In genomic region chr15:72156928-72157327, GRCh38 we compare ENCODE assay signal across 19 cellular contexts. TPM values are rescaled to one million over a fixed set of nuclear protein-coding genes. Genes with fewer than 3 reads are reported as not detected.
"Had no signal": no experiment of that assay in that cellular context is flagged by ENCODE, and none has a peak within 500 bp of the region (broad histone marks: within the 10 kb centered on the region; RNA-seq: fewer than 3 reads in every experiment).

No MANE protein-coding gene starts in this region.

- H3K4me3 ChIP-seq: hepatocyte, prostate gland, right atrium auricular region, suprapubic skin had no signal

- H3K36me3 ChIP-seq: prostate gland, right atrium auricular region, suprapubic skin had no signal

- DNase-seq: activated CD4-positive, alpha-beta memory T cell treated with anti-CD3 and anti-CD28 coated beads, Interleukin-2, amount 10 ng/mL, durations not matched to agents 7 days and 5 days; activated CD4-positive, alpha-beta T cell treated with anti-CD3 and anti-CD28 coated beads for 4 hours; activated CD8-positive, alpha-beta memory T cell treated with anti-CD3 and anti-CD28 coated beads, Interleukin-2, amount 10 ng/mL, durations not matched to agents 7 days and 5 days; activated naive CD4-positive, alpha-beta T cell treated with anti-CD3 and anti-CD28 coated beads for 36 hours; anterior cingulate cortex; caudate nucleus; dorsolateral prefrontal cortex; foreskin keratinocyte; mesendoderm; stimulated activated CD4-positive, alpha-beta T cell treated with anti-CD3 and anti-CD28 coated beads, Interleukin-15, amount 100 ng/mL, for 24 hours; stimulated activated CD4-positive, alpha-beta T cell treated with anti-CD3 and anti-CD28 coated beads, Interleukin-2, amount 100 ng/mL, for 48 hours; stimulated activated naive CD8-positive, alpha-beta T cell treated with anti-CD3 and anti-CD28 coated beads, Interleukin-15, amount 100 ng/mL, for 72 hours had no signal

- H3K27ac ChIP-seq: foreskin keratinocyte, hepatocyte, right atrium auricular region, suprapubic skin had no signal

- H3K9me3 ChIP-seq: prostate gland, right atrium auricular region, suprapubic skin had no signal

- H3K4me1 ChIP-seq: foreskin keratinocyte had no signal

- H3K27me3 ChIP-seq: dorsolateral prefrontal cortex, foreskin keratinocyte, hepatocyte, right atrium auricular region, suprapubic skin had no signal

RNA-seq across cellular contexts. Expression of gene GRAMD2A, which starts 40.7 kb away (rescaled TPM):
- total RNA-seq: activated CD4-positive, alpha-beta memory T cell treated with anti-CD3 and anti-CD28 coated beads, Interleukin-2, amount 10 ng/mL, durations not matched to agents 7 days and 5 days; activated CD8-positive, alpha-beta memory T cell treated with anti-CD3 and anti-CD28 coated beads, Interleukin-2, amount 10 ng/mL, durations not matched to agents 7 days and 5 days; activated naive CD4-positive, alpha-beta T cell treated with anti-CD3 and anti-CD28 coated beads for 36 hours; liver; naive thymus-derived CD4-positive, alpha-beta T cell; osteocyte had no signal
- polyA plus RNA-seq: liver; naive thymus-derived CD4-positive, alpha-beta T cell had no signal
